1 cellular context compared by ENCODE assay signal in genomic region chr6:3118353-3119039, GRCh38.
TF ChIP-seq lines count a peak whose summit lies in the region.

TSS of gene BPHL (plus strand) at chr6:3118711. CDS start at chr6:3118741, 30 bp downstream.

TF ChIP-seq in K562, 482 proteins besides CTCF, POLR2A, EP300 and RAD21 (continued from another document and continues in another):
- no peak for TF ChIP-seq CLOCK (CRISPR knock-in tag; IDR thresholded peaks at IDR 0.05; ENCODE audit: borderline replicate concordance)
- TF ChIP-seq ZNF407 (IDR thresholded peaks at IDR 0.05; ENCODE audit: low read depth) = no peak
- no peak for TF ChIP-seq SMAD1 (IDR thresholded peaks at IDR 0.05; ENCODE audit: low read depth, low read length, partially characterized antibody)
- TF ChIP-seq HIVEP1 (CRISPR knock-in tag; IDR thresholded peaks at IDR 0.05) = no peak
- TF ChIP-seq PHF8 (IDR thresholded peaks at IDR 0.05; ENCODE audit: borderline replicate concordance, low read length) = peak; percentile 93; the same call in 1 of the 2 replicates
- TF ChIP-seq ZBTB5 (IDR thresholded peaks at IDR 0.05) = no peak
- no peak for TF ChIP-seq NFYB (IDR thresholded peaks at IDR 0.05; ENCODE audit: extremely low read depth, insufficient read length)
- peak; percentile 64; the same call in 1 of the 2 replicates for TF ChIP-seq HDAC8 (tag; IDR thresholded peaks at IDR 0.05)
- no peak for TF ChIP-seq ZNF717 (CRISPR knock-in tag; IDR thresholded peaks at IDR 0.05)
- no peak for TF ChIP-seq GTF2A2 (tag; IDR thresholded peaks at IDR 0.05)
- TF ChIP-seq RFX7 (CRISPR knock-in tag; IDR thresholded peaks at IDR 0.05) = no peak
- TF ChIP-seq, protein P1, sequence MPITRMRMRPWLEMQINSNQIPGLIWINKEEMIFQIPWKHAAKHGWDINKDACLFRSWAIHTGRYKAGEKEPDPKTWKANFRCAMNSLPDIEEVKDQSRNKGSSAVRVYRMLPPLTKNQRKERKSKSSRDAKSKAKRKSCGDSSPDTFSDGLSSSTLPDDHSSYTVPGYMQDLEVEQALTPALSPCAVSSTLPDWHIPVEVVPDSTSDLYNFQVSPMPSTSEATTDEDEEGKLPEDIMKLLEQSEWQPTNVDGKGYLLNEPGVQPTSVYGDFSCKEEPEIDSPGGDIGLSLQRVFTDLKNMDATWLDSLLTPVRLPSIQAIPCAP (CRISPR knock-in tag; IDR thresholded peaks at IDR 0.05; ENCODE audit: borderline replicate concordance) = no peak
- no peak for TF ChIP-seq SRSF9 (IDR thresholded peaks at IDR 0.05; ENCODE audit: borderline replicate concordance, low read depth, low read length)
- TF ChIP-seq ZNF699 (CRISPR knock-in tag; IDR thresholded peaks at IDR 0.05; ENCODE audit: insufficient replicate concordance) = no peak
- no peak for TF ChIP-seq POLR2H (tag; IDR thresholded peaks at IDR 0.05; ENCODE audit: low read depth)
- TF ChIP-seq, protein P2, sequence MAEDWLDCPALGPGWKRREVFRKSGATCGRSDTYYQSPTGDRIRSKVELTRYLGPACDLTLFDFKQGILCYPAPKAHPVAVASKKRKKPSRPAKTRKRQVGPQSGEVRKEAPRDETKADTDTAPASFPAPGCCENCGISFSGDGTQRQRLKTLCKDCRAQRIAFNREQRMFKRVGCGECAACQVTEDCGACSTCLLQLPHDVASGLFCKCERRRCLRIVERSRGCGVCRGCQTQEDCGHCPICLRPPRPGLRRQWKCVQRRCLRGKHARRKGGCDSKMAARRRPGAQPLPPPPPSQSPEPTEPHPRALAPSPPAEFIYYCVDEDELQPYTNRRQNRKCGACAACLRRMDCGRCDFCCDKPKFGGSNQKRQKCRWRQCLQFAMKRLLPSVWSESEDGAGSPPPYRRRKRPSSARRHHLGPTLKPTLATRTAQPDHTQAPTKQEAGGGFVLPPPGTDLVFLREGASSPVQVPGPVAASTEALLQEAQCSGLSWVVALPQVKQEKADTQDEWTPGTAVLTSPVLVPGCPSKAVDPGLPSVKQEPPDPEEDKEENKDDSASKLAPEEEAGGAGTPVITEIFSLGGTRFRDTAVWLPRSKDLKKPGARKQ (CRISPR knock-in tag; IDR thresholded peaks at IDR 0.05) = no peak
- no peak for TF ChIP-seq HINFP (tag; conservative IDR thresholded peaks at IDR 0.05; ENCODE audit: low read depth)
- TF ChIP-seq ZFP36 (IDR thresholded peaks at IDR 0.05; ENCODE audit: low read depth, low read length, partially characterized antibody) = no peak
- TF ChIP-seq ATF6 (CRISPR knock-in tag; IDR thresholded peaks at IDR 0.05) = no peak
- TF ChIP-seq, protein P3, sequence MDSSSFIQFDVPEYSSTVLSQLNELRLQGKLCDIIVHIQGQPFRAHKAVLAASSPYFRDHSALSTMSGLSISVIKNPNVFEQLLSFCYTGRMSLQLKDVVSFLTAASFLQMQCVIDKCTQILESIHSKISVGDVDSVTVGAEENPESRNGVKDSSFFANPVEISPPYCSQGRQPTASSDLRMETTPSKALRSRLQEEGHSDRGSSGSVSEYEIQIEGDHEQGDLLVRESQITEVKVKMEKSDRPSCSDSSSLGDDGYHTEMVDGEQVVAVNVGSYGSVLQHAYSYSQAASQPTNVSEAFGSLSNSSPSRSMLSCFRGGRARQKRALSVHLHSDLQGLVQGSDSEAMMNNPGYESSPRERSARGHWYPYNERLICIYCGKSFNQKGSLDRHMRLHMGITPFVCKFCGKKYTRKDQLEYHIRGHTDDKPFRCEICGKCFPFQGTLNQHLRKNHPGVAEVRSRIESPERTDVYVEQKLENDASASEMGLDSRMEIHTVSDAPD (CRISPR knock-in tag; IDR thresholded peaks at IDR 0.05) = no peak
- peak; percentile 30; the same call in 1 of the 2 replicates for TF ChIP-seq TOE1 (IDR thresholded peaks at IDR 0.05; ENCODE audit: borderline replicate concordance)
- TF ChIP-seq TOE1 (CRISPR knock-in tag; IDR thresholded peaks at IDR 0.05; ENCODE audit: borderline replicate concordance, low read depth) = peak; percentile 87; the same call in 1 of the 2 replicates
- no peak for TF ChIP-seq ZNF24 (IDR thresholded peaks at IDR 0.05)
- no peak for TF ChIP-seq ZNF77 (CRISPR knock-in tag; IDR thresholded peaks at IDR 0.05)
- no peak for TF ChIP-seq NFRKB (IDR thresholded peaks at IDR 0.05; ENCODE audit: low read depth)
- peak; percentile 84 for TF ChIP-seq POLR2B (IDR thresholded peaks at IDR 0.05; ENCODE audit: low read depth, partially characterized antibody)
- no peak for TF ChIP-seq ZNF311 (CRISPR knock-in tag; IDR thresholded peaks at IDR 0.05)
- TF ChIP-seq, protein P4, sequence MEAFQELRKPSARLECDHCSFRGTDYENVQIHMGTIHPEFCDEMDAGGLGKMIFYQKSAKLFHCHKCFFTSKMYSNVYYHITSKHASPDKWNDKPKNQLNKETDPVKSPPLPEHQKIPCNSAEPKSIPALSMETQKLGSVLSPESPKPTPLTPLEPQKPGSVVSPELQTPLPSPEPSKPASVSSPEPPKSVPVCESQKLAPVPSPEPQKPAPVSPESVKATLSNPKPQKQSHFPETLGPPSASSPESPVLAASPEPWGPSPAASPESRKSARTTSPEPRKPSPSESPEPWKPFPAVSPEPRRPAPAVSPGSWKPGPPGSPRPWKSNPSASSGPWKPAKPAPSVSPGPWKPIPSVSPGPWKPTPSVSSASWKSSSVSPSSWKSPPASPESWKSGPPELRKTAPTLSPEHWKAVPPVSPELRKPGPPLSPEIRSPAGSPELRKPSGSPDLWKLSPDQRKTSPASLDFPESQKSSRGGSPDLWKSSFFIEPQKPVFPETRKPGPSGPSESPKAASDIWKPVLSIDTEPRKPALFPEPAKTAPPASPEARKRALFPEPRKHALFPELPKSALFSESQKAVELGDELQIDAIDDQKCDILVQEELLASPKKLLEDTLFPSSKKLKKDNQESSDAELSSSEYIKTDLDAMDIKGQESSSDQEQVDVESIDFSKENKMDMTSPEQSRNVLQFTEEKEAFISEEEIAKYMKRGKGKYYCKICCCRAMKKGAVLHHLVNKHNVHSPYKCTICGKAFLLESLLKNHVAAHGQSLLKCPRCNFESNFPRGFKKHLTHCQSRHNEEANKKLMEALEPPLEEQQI (IDR thresholded peaks at IDR 0.05) = no peak
- TF ChIP-seq ZNF431 (CRISPR knock-in tag; IDR thresholded peaks at IDR 0.05) = peak; percentile 66; the same call in 1 of the 2 replicates
- TF ChIP-seq CAMTA2 (CRISPR knock-in tag; conservative IDR thresholded peaks at IDR 0.05) = no peak
- TF ChIP-seq, protein P5, sequence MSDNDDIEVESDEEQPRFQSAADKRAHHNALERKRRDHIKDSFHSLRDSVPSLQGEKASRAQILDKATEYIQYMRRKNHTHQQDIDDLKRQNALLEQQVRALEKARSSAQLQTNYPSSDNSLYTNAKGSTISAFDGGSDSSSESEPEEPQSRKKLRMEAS (CRISPR knock-in tag; IDR thresholded peaks at IDR 0.05) = peak; percentile 84
- no peak for TF ChIP-seq GABPB2 (CRISPR knock-in tag; conservative IDR thresholded peaks at IDR 0.05)
- peak; percentile 88 for TF ChIP-seq ZBED1 (IDR thresholded peaks at IDR 0.05)
- no peak for TF ChIP-seq ZNF79 (CRISPR knock-in tag; IDR thresholded peaks at IDR 0.05; ENCODE audit: low read depth)
